ENCODE assay signal across 28 cellular contexts in the genomic region with DNA sequence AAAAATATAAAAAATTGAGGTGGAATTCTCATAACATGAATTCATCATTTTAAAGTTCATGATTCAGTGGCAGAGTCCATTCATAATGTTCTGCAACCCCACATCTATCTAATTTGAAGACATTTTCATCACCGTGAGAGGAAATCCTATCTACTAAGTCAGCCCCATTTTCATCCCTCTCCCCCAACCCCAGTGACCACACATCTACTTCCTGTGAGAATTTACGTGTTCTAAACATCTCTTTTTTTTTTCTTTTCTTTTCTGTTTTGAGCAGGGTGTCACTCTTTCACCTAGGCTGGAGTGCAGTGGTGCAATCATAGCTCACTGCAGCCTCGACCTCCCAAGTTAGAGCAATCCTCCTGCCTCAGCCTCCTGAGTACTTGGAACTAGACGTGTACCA. TPM values are rescaled to one million over a fixed set of nuclear protein-coding genes. Genes with fewer than 3 reads are reported as not detected.
DNase-seq lines count a peak whose midpoint lies in the region; ATAC-seq, FAIRE-seq and TF ChIP-seq lines count a peak whose summit lies in the region.
"Had no signal": no experiment of that assay in that cellular context is flagged by ENCODE, and none has a peak within 500 bp of the region (broad histone marks: within the 10 kb centered on the region; RNA-seq: fewer than 3 reads in every experiment).

No MANE protein-coding gene starts in this region.

- POLR2A ChIA-PET in activated CD4-positive, alpha-beta memory T cell treated with anti-CD3 and anti-CD28 coated beads, Interleukin-2, amount 10 ng/mL, durations not matched to agents 7 days and 5 days (lab: Charles Lee), result no interaction called here
- POLR2A ChIA-PET in activated CD4-positive, alpha-beta memory T cell treated with anti-CD3 and anti-CD28 coated beads for 36 hours (lab: Charles Lee), result no interaction called here
- POLR2A ChIA-PET in activated CD8-positive, alpha-beta T cell treated with anti-CD3 and anti-CD28 coated beads, Interleukin-2, amount 10 ng/mL, durations not matched to agents 7 days and 5 days (lab: Charles Lee), result interaction anchor here (0.7 kb wide), 1 partner anchor 342 kb away, joined by 3 read pairs; no protein-coding TSS in a partner anchor
- POLR2A ChIA-PET in CD4-positive, alpha-beta T cell (lab: Charles Lee), result no interaction called here

- no peaks in the 10 kb centered on the region for H3K36me3 ChIP-seq in DND-41 (ENCODE audit: insufficient read depth, low read length)
- H3K36me3 ChIP-seq in small intestine (ENCODE audit: control insufficient read depth in 2 of 2, insufficient read depth in 2 of 2, low read length in 2 of 2), result no peaks in the 10 kb centered on the region
- H3K36me3 ChIP-seq: BLaER1 treated with 17β-estradiol and CSF1 and Interleukin-3, amounts not matched to agents 10 nM and 100 nM; Peyer's patch had no signal

- H3K36me3 Mint-ChIP-seq in activated CD4-positive, alpha-beta memory T cell treated with anti-CD3 and anti-CD28 coated beads, Interleukin-2, amount 10 ng/mL, durations not matched to agents 7 days and 5 days (ENCODE audit: low read depth), result no peaks in the 10 kb centered on the region
- H3K36me3 Mint-ChIP-seq in activated CD4-positive, alpha-beta memory T cell treated with anti-CD3 and anti-CD28 coated beads for 36 hours, result no peaks in the 10 kb centered on the region
- H3K36me3 Mint-ChIP-seq in activated CD8-positive, alpha-beta T cell treated with anti-CD3 and anti-CD28 coated beads, Interleukin-2, amount 10 ng/mL, durations not matched to agents 7 days and 5 days (ENCODE audit: low read depth), result peaks cover 2% of the 10 kb centered on the region
- no peaks in the 10 kb centered on the region for H3K36me3 Mint-ChIP-seq in CD4-positive, alpha-beta T cell (ENCODE audit: low read depth)
- H3K36me3 Mint-ChIP-seq: CD4-positive, alpha-beta memory T cell had no signal

- H3K4me3 ChIP-seq in DND-41 (ENCODE audit: low read depth in 1 of 2, low read length in 2 of 2), result no peak overlapping the region
- no peak overlapping the region for H3K4me3 ChIP-seq in small intestine (ENCODE audit: low read depth in 1 of 2, low read length in 2 of 2)
- H3K4me3 ChIP-seq: A549; BLaER1 treated with 17β-estradiol and CSF1 and Interleukin-3, amounts not matched to agents 10 nM and 100 nM; Peyer's patch had no signal

- 64 to 74% (median 69%) methylated on average over 4 of the region's 4 CpGs for WGBS in small intestine, 3 donors

- intact Hi-C loops in activated CD4-positive, alpha-beta memory T cell treated with anti-CD3 and anti-CD28 coated beads for 36 hours (cut with micrococcal nuclease), result no loop called here
- intact Hi-C loops in CD4-positive, alpha-beta T cell (cut with DNase I, micrococcal nuclease), result no loop called here

- peak; percentile 32 for DNase-seq in activated CD4-positive, alpha-beta memory T cell treated with anti-CD3 and anti-CD28 coated beads, Interleukin-2, amount 10 ng/mL, durations not matched to agents 7 days and 5 days
- no peak for DNase-seq in activated CD4-positive, alpha-beta memory T cell treated with anti-CD3 and anti-CD28 coated beads for 36 hours
- DNase-seq in DND-41 (peak; percentile 26), small intestine (peak; percentile 15)
- peak; percentile 74 for DNase-seq in activated CD8-positive, alpha-beta T cell treated with anti-CD3 and anti-CD28 coated beads, Interleukin-2, amount 10 ng/mL, durations not matched to agents 7 days and 5 days
- DNase-seq in CD4-positive, alpha-beta T cell, result no peak
- DNase-seq: AML-193, DMS79 treated with DMSO at 0.1 percent for 48 hours, Karpas-422, NCI-H1092, NCI-H1417 treated with DMSO at 0.1 percent for 48 hours, NCI-H1694 treated with DMSO at 0.1 percent for 48 hours, NCI-H2081 treated with DMSO at 0.1 percent for 48 hours, NCI-H2171, NCI-H226, NCI-H510A, NCI-H69, OCI-M1, SHP77 treated with DMSO at 0.1 percent for 48 hours had no signal

- TF ChIP-seq CTCF in DND-41 (IDR thresholded peaks at IDR 0.05; ENCODE audit: borderline replicate concordance, extremely low read depth, low read length, poor library complexity, severe bottlenecking), result no peak
- no peak for TF ChIP-seq CTCF in CD4-positive, alpha-beta T cell (IDR thresholded peaks at IDR 0.05)

- H3K4me1 Mint-ChIP-seq in activated CD4-positive, alpha-beta memory T cell treated with anti-CD3 and anti-CD28 coated beads, Interleukin-2, amount 10 ng/mL, durations not matched to agents 7 days and 5 days, result peaks cover 7% of the 10 kb centered on the region
- no peaks in the 10 kb centered on the region for H3K4me1 Mint-ChIP-seq in activated CD4-positive, alpha-beta memory T cell treated with anti-CD3 and anti-CD28 coated beads for 36 hours (ENCODE audit: low read depth)
- peaks cover 9% of the 10 kb centered on the region for H3K4me1 Mint-ChIP-seq in activated CD8-positive, alpha-beta T cell treated with anti-CD3 and anti-CD28 coated beads, Interleukin-2, amount 10 ng/mL, durations not matched to agents 7 days and 5 days (ENCODE audit: low read depth)
- H3K4me1 Mint-ChIP-seq in CD4-positive, alpha-beta T cell (ENCODE audit: low read depth), result no peaks in the 10 kb centered on the region

- no peak overlapping the region for H3K27ac ChIP-seq in DND-41 (ENCODE audit: low read length)
- H3K27ac ChIP-seq in small intestine (ENCODE audit: low read depth in 1 of 2, low read length in 1 of 2), result no peak overlapping the region
- H3K27ac ChIP-seq in CD4-positive, alpha-beta T cell (ENCODE audit: low read depth, low read length), result no peak overlapping the region
- H3K27ac ChIP-seq: A549; BLaER1 treated with 17β-estradiol and CSF1 and Interleukin-3, amounts not matched to agents 10 nM and 100 nM; HL-60; Peyer's patch had no signal

- no peaks in the 10 kb centered on the region for H4K20me1 ChIP-seq in DND-41 (ENCODE audit: insufficient read depth, low read length)
- H4K20me1 ChIP-seq: BLaER1 treated with 17β-estradiol and CSF1 and Interleukin-3, amounts not matched to agents 10 nM and 100 nM had no signal

- no peak for FAIRE-seq in small intestine (lab: Jason Lieb, UNC)
- FAIRE-seq: A549, GM18507 had no signal

- no peaks in the 10 kb centered on the region for H3K79me2 ChIP-seq in DND-41 (ENCODE audit: insufficient read depth, low read length)

- H3K4me3 Mint-ChIP-seq in activated CD4-positive, alpha-beta memory T cell treated with anti-CD3 and anti-CD28 coated beads, Interleukin-2, amount 10 ng/mL, durations not matched to agents 7 days and 5 days, result no peak overlapping the region
- no peak overlapping the region for H3K4me3 Mint-ChIP-seq in activated CD4-positive, alpha-beta memory T cell treated with anti-CD3 and anti-CD28 coated beads for 36 hours
- H3K4me3 Mint-ChIP-seq in activated CD8-positive, alpha-beta T cell treated with anti-CD3 and anti-CD28 coated beads, Interleukin-2, amount 10 ng/mL, durations not matched to agents 7 days and 5 days, result peak overlapping the region; percentile 21
- H3K4me3 Mint-ChIP-seq in CD4-positive, alpha-beta T cell, result no peak overlapping the region
- H3K4me3 Mint-ChIP-seq: CD4-positive, alpha-beta memory T cell had no signal

- H3K27ac Mint-ChIP-seq in activated CD4-positive, alpha-beta memory T cell treated with anti-CD3 and anti-CD28 coated beads, Interleukin-2, amount 10 ng/mL, durations not matched to agents 7 days and 5 days, result no peak overlapping the region
- no peak overlapping the region for H3K27ac Mint-ChIP-seq in activated CD4-positive, alpha-beta memory T cell treated with anti-CD3 and anti-CD28 coated beads for 36 hours
- H3K27ac Mint-ChIP-seq in activated CD8-positive, alpha-beta T cell treated with anti-CD3 and anti-CD28 coated beads, Interleukin-2, amount 10 ng/mL, durations not matched to agents 7 days and 5 days, result peak overlapping the region; percentile 78
- no peak overlapping the region for H3K27ac Mint-ChIP-seq in CD4-positive, alpha-beta T cell
- H3K27ac Mint-ChIP-seq: CD4-positive, alpha-beta memory T cell had no signal

- H3K4me2 ChIP-seq in DND-41 (ENCODE audit: insufficient read depth, low read length), result no peak overlapping the region
- H3K4me2 ChIP-seq: A549; BLaER1 treated with 17β-estradiol and CSF1 and Interleukin-3, amounts not matched to agents 10 nM and 100 nM had no signal

- ATAC-seq in DND-41 (ENCODE audit: insufficient read depth, low read depth) (peak; percentile 48; the same call in 2 of the 3 replicates), HG02763 (IDR thresholded peaks at IDR 0.05; ENCODE audit: unreplicated experiment) (no peak)
- ATAC-seq in activated CD8-positive, alpha-beta T cell treated with anti-CD3 and anti-CD28 coated beads, Interleukin-2, amount 10 ng/mL, durations not matched to agents 7 days and 5 days, result peak; percentile 36
- no peak for ATAC-seq in CD4-positive, alpha-beta T cell (ENCODE audit: poor library complexity)
- ATAC-seq: A549, HCT116 had no signal

- no peak overlapping the region for H3K9ac ChIP-seq in DND-41 (ENCODE audit: low read depth, low read length)
- H3K9ac ChIP-seq: BLaER1 treated with 17β-estradiol and CSF1 and Interleukin-3, amounts not matched to agents 10 nM and 100 nM had no signal

- H3K27me3 Mint-ChIP-seq in activated CD4-positive, alpha-beta memory T cell treated with anti-CD3 and anti-CD28 coated beads, Interleukin-2, amount 10 ng/mL, durations not matched to agents 7 days and 5 days, result no peaks in the 10 kb centered on the region
- H3K27me3 Mint-ChIP-seq in activated CD4-positive, alpha-beta memory T cell treated with anti-CD3 and anti-CD28 coated beads for 36 hours, result peaks cover 5% of the 10 kb centered on the region
- no peaks in the 10 kb centered on the region for H3K27me3 Mint-ChIP-seq in activated CD8-positive, alpha-beta T cell treated with anti-CD3 and anti-CD28 coated beads, Interleukin-2, amount 10 ng/mL, durations not matched to agents 7 days and 5 days (ENCODE audit: low read depth)
- peaks cover 5% of the 10 kb centered on the region for H3K27me3 Mint-ChIP-seq in CD4-positive, alpha-beta T cell

- peaks cover 4% of the 10 kb centered on the region for H3K9me3 Mint-ChIP-seq in activated CD4-positive, alpha-beta memory T cell treated with anti-CD3 and anti-CD28 coated beads, Interleukin-2, amount 10 ng/mL, durations not matched to agents 7 days and 5 days
- peaks cover 3% of the 10 kb centered on the region for H3K9me3 Mint-ChIP-seq in activated CD4-positive, alpha-beta memory T cell treated with anti-CD3 and anti-CD28 coated beads for 36 hours
- H3K9me3 Mint-ChIP-seq in activated CD8-positive, alpha-beta T cell treated with anti-CD3 and anti-CD28 coated beads, Interleukin-2, amount 10 ng/mL, durations not matched to agents 7 days and 5 days (ENCODE audit: insufficient read depth), result peaks cover 5% of the 10 kb centered on the region
- no peaks in the 10 kb centered on the region for H3K9me3 Mint-ChIP-seq in CD4-positive, alpha-beta T cell

- no peak overlapping the region for H2AFZ ChIP-seq in DND-41 (ENCODE audit: low read depth, low read length)

- CTCF ChIA-PET in activated CD4-positive, alpha-beta memory T cell treated with anti-CD3 and anti-CD28 coated beads, Interleukin-2, amount 10 ng/mL, durations not matched to agents 7 days and 5 days (lab: Charles Lee), result interaction anchor here (0.6 kb wide), 1 partner anchor 1168 kb away, joined by 4 read pairs; no protein-coding TSS in a partner anchor
- CTCF ChIA-PET in activated CD4-positive, alpha-beta memory T cell treated with anti-CD3 and anti-CD28 coated beads for 36 hours (lab: Charles Lee), result no interaction called here
- CTCF ChIA-PET in activated CD8-positive, alpha-beta T cell treated with anti-CD3 and anti-CD28 coated beads, Interleukin-2, amount 10 ng/mL, durations not matched to agents 7 days and 5 days (lab: Charles Lee), result interaction anchor here (1.2 kb wide), 1 partner anchor 242 kb away, joined by 4 read pairs; no protein-coding TSS in a partner anchor
- CTCF ChIA-PET in CD4-positive, alpha-beta T cell (lab: Charles Lee), result no interaction called here

- H3K27me3 ChIP-seq in DND-41 (ENCODE audit: insufficient read depth, low read length, poor library complexity) (no peaks in the 10 kb centered on the region), small intestine (ENCODE audit: control insufficient read depth in 2 of 2, insufficient read depth in 2 of 2, low read length in 2 of 2) (no peaks in the 10 kb centered on the region)
- no peaks in the 10 kb centered on the region for H3K27me3 ChIP-seq in CD4-positive, alpha-beta T cell (ENCODE audit: control insufficient read depth, insufficient read depth, low read length)
- H3K27me3 ChIP-seq: BLaER1 treated with 17β-estradiol and CSF1 and Interleukin-3, amounts not matched to agents 10 nM and 100 nM; Peyer's patch had no signal

- H3K9me3 ChIP-seq in DND-41 (ENCODE audit: insufficient read depth, low read length, severe bottlenecking) (no peaks in the 10 kb centered on the region), small intestine (ENCODE audit: control insufficient read depth, low read depth) (no peaks in the 10 kb centered on the region)
- peaks cover 6% of the 10 kb centered on the region for H3K9me3 ChIP-seq in CD4-positive, alpha-beta T cell (ENCODE audit: control insufficient read depth, low read length)

- H3K4me1 ChIP-seq in DND-41 (ENCODE audit: insufficient read depth, low read length) (no peaks in the 10 kb centered on the region), small intestine (ENCODE audit: control insufficient read depth in 2 of 2, insufficient read depth in 1 of 2, low read depth in 1 of 2, low read length in 1 of 2) (no peaks in the 10 kb centered on the region)
- H3K4me1 ChIP-seq: A549; BLaER1 treated with 17β-estradiol and CSF1 and Interleukin-3, amounts not matched to agents 10 nM and 100 nM; Peyer's patch had no signal

RNA-seq across cellular contexts. Expression of a gene that starts 17.5 kb away (rescaled TPM):
- total RNA-seq in activated CD4-positive, alpha-beta memory T cell treated with anti-CD3 and anti-CD28 coated beads, Interleukin-2, amount 10 ng/mL, durations not matched to agents 7 days and 5 days, result not detected
- total RNA-seq in activated CD4-positive, alpha-beta memory T cell treated with anti-CD3 and anti-CD28 coated beads for 36 hours, result not detected
- not detected for total RNA-seq in activated CD8-positive, alpha-beta T cell treated with anti-CD3 and anti-CD28 coated beads, Interleukin-2, amount 10 ng/mL, durations not matched to agents 7 days and 5 days
- 1 to 10 TPM in 1 of 3 donors, under 1 TPM in 1, not detected in 1; 0.27 to 3.0 TPM for polyA plus RNA-seq in small intestine
- total RNA-seq in CD4-positive, alpha-beta T cell, result not detected
- total RNA-seq: CD4-positive, alpha-beta memory T cell; H4 had no signal
- polyA plus RNA-seq: CD4-positive, alpha-beta memory T cell had no signal

RNA-seq across cellular contexts. Expression of a gene that starts 29.1 kb away (rescaled TPM):
- total RNA-seq in activated CD4-positive, alpha-beta memory T cell treated with anti-CD3 and anti-CD28 coated beads, Interleukin-2, amount 10 ng/mL, durations not matched to agents 7 days and 5 days, result under 1 TPM; 0.28 to 0.35 TPM
- total RNA-seq in activated CD4-positive, alpha-beta memory T cell treated with anti-CD3 and anti-CD28 coated beads for 36 hours, result under 1 TPM; 0.33 to 0.58 TPM
- under 1 TPM; 0.24 to 0.42 TPM for total RNA-seq in activated CD8-positive, alpha-beta T cell treated with anti-CD3 and anti-CD28 coated beads, Interleukin-2, amount 10 ng/mL, durations not matched to agents 7 days and 5 days
- under 1 TPM in 1 of 3 donors, not detected in 2; 0.75 TPM for polyA plus RNA-seq in small intestine
- total RNA-seq in CD4-positive, alpha-beta T cell, result under 1 TPM; 0.73 to 0.82 TPM
- total RNA-seq: H4, Peyer's patch had no signal

RNA-seq across cellular contexts. Expression of a gene that starts 34.9 kb away (rescaled TPM):
- not detected for total RNA-seq in activated CD4-positive, alpha-beta memory T cell treated with anti-CD3 and anti-CD28 coated beads, Interleukin-2, amount 10 ng/mL, durations not matched to agents 7 days and 5 days
- not detected for total RNA-seq in activated CD4-positive, alpha-beta memory T cell treated with anti-CD3 and anti-CD28 coated beads for 36 hours
- total RNA-seq in activated CD8-positive, alpha-beta T cell treated with anti-CD3 and anti-CD28 coated beads, Interleukin-2, amount 10 ng/mL, durations not matched to agents 7 days and 5 days, result not detected
- polyA plus RNA-seq in small intestine, result 1 to 10 TPM in 2 of 3 donors, under 1 TPM in 1; 0.43 to 6.8 (median 2.2) TPM
- total RNA-seq in CD4-positive, alpha-beta T cell, result not detected
- total RNA-seq: CD4-positive, alpha-beta memory T cell; H4; Peyer's patch had no signal
- polyA plus RNA-seq: A549; CD4-positive, alpha-beta memory T cell had no signal

Comparison
In these comparisons a context has a peak if more than half of its experiments do, and no peak if none do; other contexts are left out.
1. DNase-seq: peak in activated CD4-positive, alpha-beta memory T cell treated with anti-CD3 and anti-CD28 coated beads, Interleukin-2, amount 10 ng/mL, durations not matched to agents 7 days and 5 days (single experiment), DND-41 (single experiment), activated CD8-positive, alpha-beta T cell treated with anti-CD3 and anti-CD28 coated beads, Interleukin-2, amount 10 ng/mL, durations not matched to agents 7 days and 5 days (single experiment) and small intestine (single experiment); none in activated CD4-positive, alpha-beta memory T cell treated with anti-CD3 and anti-CD28 coated beads for 36 hours (single experiment) and CD4-positive, alpha-beta T cell (0 of 10).
2. CTCF ChIA-PET loops: an anchor here in activated CD4-positive, alpha-beta memory T cell treated with anti-CD3 and anti-CD28 coated beads, Interleukin-2, amount 10 ng/mL, durations not matched to agents 7 days and 5 days (0.6 kb wide) and activated CD8-positive, alpha-beta T cell treated with anti-CD3 and anti-CD28 coated beads, Interleukin-2, amount 10 ng/mL, durations not matched to agents 7 days and 5 days (1.2 kb wide); none called in activated CD4-positive, alpha-beta memory T cell treated with anti-CD3 and anti-CD28 coated beads for 36 hours and CD4-positive, alpha-beta T cell.
3. ATAC-seq: peak in DND-41 (single experiment) and activated CD8-positive, alpha-beta T cell treated with anti-CD3 and anti-CD28 coated beads, Interleukin-2, amount 10 ng/mL, durations not matched to agents 7 days and 5 days (single experiment); none in CD4-positive, alpha-beta T cell (single experiment) and HG02763 (single experiment).